Comparison of ENCODE assay signal across 13 cellular contexts in genomic region chr6:21750479-21751018, GRCh38.
"Had no signal": no experiment of that assay in that cellular context is flagged by ENCODE, and none has a peak within 500 bp of the region (broad histone marks: within the 10 kb centered on the region; RNA-seq: fewer than 3 reads in every experiment).

No MANE protein-coding gene starts in this region.

- H3K4me1 Mint-ChIP-seq: activated naive CD4-positive, alpha-beta T cell treated with anti-CD3 and anti-CD28 coated beads, Interleukin-2, amount 50 U/mL, for 24 hours; central memory CD8-positive, alpha-beta T cell; naive thymus-derived CD8-positive, alpha-beta T cell had no signal

- DNase-seq: activated effector memory CD4-positive, alpha-beta T cell treated with Interleukin-2 at 50 U/mL for 16 hours; hypothalamus; mucosa of descending colon; naive thymus-derived CD8-positive, alpha-beta T cell; stimulated activated CD4-positive, alpha-beta T cell treated with anti-CD3 and anti-CD28 coated beads, Interleukin-4, amount 100 ng/mL, for 4 hours; stomach had no signal

- H3K9me3 ChIP-seq: mucosa of descending colon, stomach, thoracic aorta had no signal

- H3K27ac Mint-ChIP-seq: activated naive CD4-positive, alpha-beta T cell treated with anti-CD3 and anti-CD28 coated beads, Interleukin-2, amount 50 U/mL, for 24 hours; T-helper 1 cell treated with Interleukin-12 subunit alpha and Interleukin-12 subunit beta and Interleukin-4 antibody, amounts not matched to agents 30 μg/mL and 1 μg/mL, for 36 hours had no signal

- H3K9me3 Mint-ChIP-seq: activated naive CD4-positive, alpha-beta T cell treated with anti-CD3 and anti-CD28 coated beads, Interleukin-2, amount 50 U/mL, for 24 hours; central memory CD8-positive, alpha-beta T cell; naive thymus-derived CD8-positive, alpha-beta T cell; T-helper 1 cell treated with Interleukin-12 subunit alpha and Interleukin-12 subunit beta and Interleukin-4 antibody, amounts not matched to agents 30 μg/mL and 1 μg/mL, for 36 hours had no signal

- H3K4me3 ChIP-seq: lung, mucosa of descending colon, stomach, thoracic aorta had no signal

- H3K4me3 Mint-ChIP-seq: activated naive CD4-positive, alpha-beta T cell treated with anti-CD3 and anti-CD28 coated beads, Interleukin-2, amount 50 U/mL, for 24 hours; central memory CD8-positive, alpha-beta T cell; naive thymus-derived CD8-positive, alpha-beta T cell; T-helper 1 cell treated with Interleukin-12 subunit alpha and Interleukin-12 subunit beta and Interleukin-4 antibody, amounts not matched to agents 30 μg/mL and 1 μg/mL, for 36 hours had no signal

- H3K27me3 Mint-ChIP-seq: activated naive CD4-positive, alpha-beta T cell treated with anti-CD3 and anti-CD28 coated beads, Interleukin-2, amount 50 U/mL, for 24 hours; central memory CD8-positive, alpha-beta T cell had no signal

- H3K36me3 ChIP-seq: stomach, thoracic aorta had no signal

- H3K27ac ChIP-seq: stomach, thoracic aorta had no signal

- H3K36me3 Mint-ChIP-seq: activated naive CD4-positive, alpha-beta T cell treated with anti-CD3 and anti-CD28 coated beads, Interleukin-2, amount 50 U/mL, for 24 hours; naive thymus-derived CD8-positive, alpha-beta T cell had no signal

- H3K27me3 ChIP-seq: stomach had no signal

- ATAC-seq: activated CD4-positive, CD25-positive, alpha-beta regulatory T cell treated with anti-CD3 and anti-CD28 coated beads, Interleukin-2, amount 50 U/mL, for 24 hours; esophagus mucosa; mucosa of descending colon; naive thymus-derived CD8-positive, alpha-beta T cell had no signal
